Comparison of ENCODE assay signal across 13 cellular contexts in the genomic region with DNA sequence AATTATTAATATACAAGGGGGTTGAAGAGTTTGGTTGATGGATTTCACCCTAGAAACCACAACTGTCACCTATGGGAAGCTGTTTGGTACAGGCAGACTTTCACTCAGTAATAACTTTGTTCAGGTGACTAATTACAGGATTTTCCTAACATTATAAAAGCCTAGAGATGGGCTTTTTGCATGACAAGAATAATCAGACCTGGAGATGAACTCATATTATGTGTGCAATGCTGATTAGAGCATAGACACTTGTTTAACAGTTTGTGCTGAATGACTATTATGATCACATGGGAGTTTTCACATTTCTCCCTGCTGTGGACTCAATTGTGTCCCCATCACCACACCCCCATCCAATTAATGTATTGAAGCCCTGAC.
DNase-seq lines count a peak whose midpoint lies in the region; ATAC-seq, FAIRE-seq and TF ChIP-seq lines count a peak whose summit lies in the region.
"Had no signal": no experiment of that assay in that cellular context is flagged by ENCODE, and none has a peak within 500 bp of the region (broad histone marks: within the 10 kb centered on the region; RNA-seq: fewer than 3 reads in every experiment).

No MANE protein-coding gene starts in this region.

- H3K9me3 ChIP-seq in GM12878 (replicated peaks; ENCODE audit: control insufficient read depth, insufficient read depth, low read length) (no peaks in the 10 kb centered on the region), tibial nerve (no peaks in the 10 kb centered on the region)
- H3K9me3 ChIP-seq: mucosa of descending colon had no signal

- no peak overlapping the region for H3K27ac ChIP-seq in GM12878 (ENCODE audit: control insufficient read depth, insufficient read depth)
- no peak overlapping the region for H3K27ac ChIP-seq in tibial nerve
- H3K27ac ChIP-seq: C4-2B had no signal

- TF ChIP-seq CTCF in GM12878 (IDR thresholded peaks at IDR 0.05 in 2 of 3, conservative IDR thresholded peaks at IDR 0.05 in 1 of 3; ENCODE audit: control insufficient read depth in 2 of 3, extremely low read depth in 1 of 3, insufficient read depth in 1 of 3, low read depth in 3 of 3, low read length in 3 of 3) (no peak), tibial nerve (IDR thresholded peaks at IDR 0.05) (no peak)

- SMC1A ChIA-PET in GM12878 (lab: Charles Lee; ENCODE audit: uncharacterized antibody, unreplicated experiment), result interaction anchor here (0.9 to 1.8 kb wide), 3 partner anchors 56 to 218 kb away, joined by 3 to 4 read pairs (median 3); no protein-coding TSS in a partner anchor

- no peak for TF ChIP-seq RAD21 in GM12878 (IDR thresholded peaks at IDR 0.05; ENCODE audit: insufficient read depth, low read depth, low read length)

- in situ Hi-C loops in GM12878 (cut with MboI), result no loop called here

- intact Hi-C loops in GM12878 (cut with micrococcal nuclease; ENCODE audit: unreplicated experiment), result loop anchor here (2.0 to 5.0 kb wide), 2 partner anchors 155 to 232 kb away; no protein-coding TSS in a partner anchor

- no peaks in the 10 kb centered on the region for H3K4me1 ChIP-seq in GM12878 (ENCODE audit: control insufficient read depth, insufficient read depth, low read length)
- H3K4me1 ChIP-seq in tibial nerve, result peaks cover 0 to 4% (median 0%) of the 10 kb centered on the region in 4 donors

- H3K79me2 ChIP-seq in GM12878 (ENCODE audit: control insufficient read depth, insufficient read depth, low read length), result no peaks in the 10 kb centered on the region

- H3K36me3 ChIP-seq in GM12878 (ENCODE audit: control insufficient read depth in 2 of 2, insufficient read depth in 2 of 2, low read length in 1 of 2) (no peaks in the 10 kb centered on the region), tibial nerve (no peaks in the 10 kb centered on the region)

- H2AFZ ChIP-seq in GM12878 (ENCODE audit: control insufficient read depth, low read depth, low read length), result peak overlapping the region; percentile 33; the same call in 1 of the 2 replicates

- RAD21 ChIA-PET in GM12878 (lab: Charles Lee; ENCODE audit: unreplicated experiment), result no interaction called here

- TF ChIP-seq POLR2A in GM12878 (IDR thresholded peaks at IDR 0.05; ENCODE audit: low read depth, low read length), result no peak
- no peak for TF ChIP-seq POLR2A in tibial nerve (IDR thresholded peaks at IDR 0.05)

- peak; percentile 62 to 74; a peak in 3 of 4 replicates for TF ChIP-seq EP300 in GM12878 (IDR thresholded peaks at IDR 0.05; ENCODE audit: borderline replicate concordance in 1 of 2, control insufficient read depth in 1 of 2, low read depth in 2 of 2, low read length in 2 of 2)
- TF ChIP-seq EP300 in tibial nerve (IDR thresholded peaks at IDR 0.05), result no peak

- no peak for FAIRE-seq in GM12878 (lab: Jason Lieb, UNC)

- CTCF ChIA-PET in GM12878 (lab: Yijun Ruan, JAX), result interaction anchor here (0.7 to 1.1 kb wide), 2 partner anchors 154 to 438 kb away, joined by 3 read pairs; no protein-coding TSS in a partner anchor

- no peaks in the 10 kb centered on the region for H4K20me1 ChIP-seq in GM12878 (ENCODE audit: control insufficient read depth, insufficient read depth)

- H3K4me3 ChIP-seq in GM12878 (no peak overlapping the region), tibial nerve (no peak overlapping the region)
- H3K4me3 ChIP-seq: mucosa of descending colon had no signal

- POLR2A ChIA-PET in GM12878 (lab: Charles Lee), result no interaction called here

- no TSS peak for BruUV-seq in GM12878 (replicated peaks; lab: Mats Ljungman, UMichigan)

- ATAC-seq in GM18870 (IDR thresholded peaks at IDR 0.05; ENCODE audit: unreplicated experiment), result peak; percentile 44
- peak; percentile 29 for ATAC-seq in GM21529 (IDR thresholded peaks at IDR 0.05; ENCODE audit: unreplicated experiment)
- peak; percentile 17 for ATAC-seq in HG03095 (IDR thresholded peaks at IDR 0.05; ENCODE audit: unreplicated experiment)
- peak; percentile 75 for ATAC-seq in GM12878
- ATAC-seq: mucosa of descending colon had no signal

- no peak overlapping the region for H3K9ac ChIP-seq in GM12878 (ENCODE audit: control insufficient read depth, insufficient read depth, low read length)

- DNase-seq in GM12878 (ENCODE audit: low read depth, low spot score) (no peak), tibial nerve (ENCODE audit: low spot score in 2 of 2) (no peak), middle frontal gyrus (ENCODE audit: extremely low spot score, low spot score) (no peak)
- no peak for DNase-seq in effector CD8-positive, alpha-beta T cell (lab: John Stamatoyannopoulos, UW)
- no peak for DNase-seq in stimulated activated naive CD4-positive, alpha-beta T cell (lab: John Stamatoyannopoulos, UW)
- DNase-seq: activated T-cell treated with anti-CD3 and anti-CD28 coated beads, Interleukin-2, amount 50 U/mL, for 1 hour; mucosa of descending colon; NCI-H524; SHP77 treated with DMSO at 0.1 percent for 48 hours had no signal

- no peak overlapping the region for H3K4me2 ChIP-seq in GM12878 (ENCODE audit: control insufficient read depth, insufficient read depth)

- no peaks in the 10 kb centered on the region for H3K27me3 ChIP-seq in GM12878 (replicated peaks in 1 of 2; ENCODE audit: control insufficient read depth in 2 of 2, insufficient read depth in 2 of 2, low read length in 1 of 2)
- no peaks in the 10 kb centered on the region for H3K27me3 ChIP-seq in tibial nerve

TF ChIP-seq in GM12878, 131 proteins besides CTCF, POLR2A, EP300 and RAD21 (continues in another document):
- TF ChIP-seq ZZZ3 (IDR thresholded peaks at IDR 0.05; ENCODE audit: control insufficient read depth, insufficient read length, low read depth) (no peak), MXI1 (IDR thresholded peaks at IDR 0.05; ENCODE audit: low read depth, low read length) (no peak), DPF2 (IDR thresholded peaks at IDR 0.05) (peak; percentile 41), CREM (IDR thresholded peaks at IDR 0.05; ENCODE audit: low read depth) (0 out of 2 replicates have a peak, but pooled peaks have one; percentile 21), WRNIP1 (IDR thresholded peaks at IDR 0.05; ENCODE audit: borderline replicate concordance, low read depth, low read length) (no peak), SREBF1 (IDR thresholded peaks at IDR 0.05; ENCODE audit: low read length) (no peak), NR2C2 (IDR thresholded peaks at IDR 0.05; ENCODE audit: borderline replicate concordance, control insufficient read depth, insufficient read length, low read depth) (no peak), RUNX3 (IDR thresholded peaks at IDR 0.05; ENCODE audit: low read length) (peak; percentile 81), FOXM1 (IDR thresholded peaks at IDR 0.05; ENCODE audit: low read depth, low read length) (peak; percentile 87; the same call in 1 of the 2 replicates), IKZF2 (IDR thresholded peaks at IDR 0.05) (peak; percentile 71 to 73; a peak in 3 of 4 replicates), NR2F1 (conservative IDR thresholded peaks at IDR 0.05) (peak; percentile 82), MEF2A (IDR thresholded peaks at IDR 0.05; ENCODE audit: insufficient read depth, low read depth, low read length) (0 out of 2 replicates have a peak, but pooled peaks have one; percentile 45), JUNB (IDR thresholded peaks at IDR 0.05) (peak; percentile 83), MTA2 (IDR thresholded peaks at IDR 0.05; ENCODE audit: low read depth) (peak; percentile 86), ZNF217 (IDR thresholded peaks at IDR 0.05) (0 out of 2 replicates have a peak, but pooled peaks have one; percentile 21), NFIC (IDR thresholded peaks at IDR 0.05; ENCODE audit: low read depth, low read length) (peak; percentile 63; the same call in 1 of the 2 replicates), TBL1XR1 (IDR thresholded peaks at IDR 0.05; ENCODE audit: low read depth, low read length) (no peak), RB1 (IDR thresholded peaks at IDR 0.05; ENCODE audit: borderline replicate concordance) (no peak), SREBF2 (IDR thresholded peaks at IDR 0.05; ENCODE audit: low read length) (no peak), IKZF1 (conservative IDR thresholded peaks at IDR 0.05) (peak; percentile 75), BCL11A (IDR thresholded peaks at IDR 0.05; ENCODE audit: low read depth, low read length) (peak; percentile 63), BHLHE40 (IDR thresholded peaks at IDR 0.05; ENCODE audit: borderline replicate concordance in 1 of 2, low read depth in 2 of 2, low read length in 1 of 2) (peak; percentile 34 to 39; a peak in 1 of 4 replicates)
- TF ChIP-seq, protein P1, sequence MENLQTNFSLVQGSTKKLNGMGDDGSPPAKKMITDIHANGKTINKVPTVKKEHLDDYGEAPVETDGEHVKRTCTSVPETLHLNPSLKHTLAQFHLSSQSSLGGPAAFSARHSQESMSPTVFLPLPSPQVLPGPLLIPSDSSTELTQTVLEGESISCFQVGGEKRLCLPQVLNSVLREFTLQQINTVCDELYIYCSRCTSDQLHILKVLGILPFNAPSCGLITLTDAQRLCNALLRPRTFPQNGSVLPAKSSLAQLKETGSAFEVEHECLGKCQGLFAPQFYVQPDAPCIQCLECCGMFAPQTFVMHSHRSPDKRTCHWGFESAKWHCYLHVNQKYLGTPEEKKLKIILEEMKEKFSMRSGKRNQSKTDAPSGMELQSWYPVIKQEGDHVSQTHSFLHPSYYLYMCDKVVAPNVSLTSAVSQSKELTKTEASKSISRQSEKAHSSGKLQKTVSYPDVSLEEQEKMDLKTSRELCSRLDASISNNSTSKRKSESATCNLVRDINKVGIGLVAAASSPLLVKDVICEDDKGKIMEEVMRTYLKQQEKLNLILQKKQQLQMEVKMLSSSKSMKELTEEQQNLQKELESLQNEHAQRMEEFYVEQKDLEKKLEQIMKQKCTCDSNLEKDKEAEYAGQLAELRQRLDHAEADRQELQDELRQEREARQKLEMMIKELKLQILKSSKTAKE (IDR thresholded peaks at IDR 0.05; ENCODE audit: low read depth, poor library complexity, severe bottlenecking), result peak; percentile 77
- TF ChIP-seq, protein P2, sequence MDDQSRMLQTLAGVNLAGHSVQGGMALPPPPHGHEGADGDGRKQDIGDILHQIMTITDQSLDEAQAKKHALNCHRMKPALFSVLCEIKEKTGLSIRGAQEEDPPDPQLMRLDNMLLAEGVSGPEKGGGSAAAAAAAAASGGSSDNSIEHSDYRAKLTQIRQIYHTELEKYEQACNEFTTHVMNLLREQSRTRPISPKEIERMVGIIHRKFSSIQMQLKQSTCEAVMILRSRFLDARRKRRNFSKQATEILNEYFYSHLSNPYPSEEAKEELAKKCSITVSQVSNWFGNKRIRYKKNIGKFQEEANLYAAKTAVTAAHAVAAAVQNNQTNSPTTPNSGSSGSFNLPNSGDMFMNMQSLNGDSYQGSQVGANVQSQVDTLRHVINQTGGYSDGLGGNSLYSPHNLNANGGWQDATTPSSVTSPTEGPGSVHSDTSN (IDR thresholded peaks at IDR 0.05; ENCODE audit: insufficient replicate concordance, low read depth, low read length), result no peak

Comparison
In these comparisons a context has a peak if more than half of its experiments do, and no peak if none do; other contexts are left out.
1. ATAC-seq: peak in every context shown above with its lines; median percentile 75 in GM12878; 44 in GM18870; 29 in GM21529; 17 in HG03095.